In genomic region chr13:110155072-110155471, GRCh38 we compare ENCODE assay signal across 24 cellular contexts.
"Had no signal": no experiment of that assay in that cellular context is flagged by ENCODE, and none has a peak within 500 bp of the region (broad histone marks: within the 10 kb centered on the region; RNA-seq: fewer than 3 reads in every experiment).

No MANE protein-coding gene starts in this region.

- H3K4me1 Mint-ChIP-seq: activated CD4-positive, alpha-beta memory T cell treated with anti-CD3 and anti-CD28 coated beads, Interleukin-2, amount 10 ng/mL, durations not matched to agents 7 days and 5 days; activated CD8-positive, alpha-beta memory T cell treated with anti-CD3 and anti-CD28 coated beads, Interleukin-2, amount 10 ng/mL, durations not matched to agents 7 days and 5 days; natural killer cell; stimulated activated memory B cell treated with anti-CD40 and anti-IgM and Interleukin-4, amounts not matched to agents 10 μg/mL and 1 μg/mL and 100 μg/mL, for 72 hours had no signal

- H3K27ac ChIP-seq: brain microvascular endothelial cell, colonic mucosa, lower lobe of right lung, prostate gland, testis, WERI-Rb-1 had no signal

- H3K36me3 ChIP-seq: colonic mucosa, prostate gland, WERI-Rb-1 had no signal

- H3K4me1 ChIP-seq: colonic mucosa, lower lobe of right lung, prostate gland, testis had no signal

- H3K4me3 ChIP-seq: colonic mucosa, esophagus muscularis mucosa, lower lobe of right lung, prostate gland, testis had no signal

- H3K9me3 Mint-ChIP-seq: activated CD4-positive, alpha-beta memory T cell treated with anti-CD3 and anti-CD28 coated beads, Interleukin-2, amount 10 ng/mL, durations not matched to agents 7 days and 5 days; natural killer cell; stimulated activated memory B cell treated with anti-CD40 and anti-IgM and Interleukin-4, amounts not matched to agents 10 μg/mL and 1 μg/mL and 100 μg/mL, for 72 hours had no signal

- DNase-seq: activated CD4-positive, alpha-beta memory T cell treated with anti-CD3 and anti-CD28 coated beads, Interleukin-2, amount 10 ng/mL, durations not matched to agents 7 days and 5 days; activated CD4-positive, alpha-beta T cell treated with anti-CD3 and anti-CD28 coated beads for 36 hours; activated CD8-positive, alpha-beta memory T cell treated with anti-CD3 and anti-CD28 coated beads, Interleukin-2, amount 10 ng/mL, durations not matched to agents 7 days and 5 days; activated effector memory CD4-positive, alpha-beta T cell treated with anti-CD3 and anti-CD28 coated beads, Interleukin-2, amount 50 U/mL, for 16 hours; activated naive CD4-positive, alpha-beta T cell treated with anti-CD3 and anti-CD28 coated beads, Interleukin-2, amount 50 U/mL, for 16 hours; activated T-cell treated with anti-CD3 and anti-CD28 coated beads, Interleukin-2, amount 50 U/mL, for 1 hour; aorta; brain microvascular endothelial cell; central memory CD4-positive, alpha-beta T cell; colonic mucosa; effector CD4-positive, alpha-beta T cell; lower lobe of right lung; natural killer cell; nucleus accumbens; right cardiac atrium; small intestine; stimulated activated CD4-positive, alpha-beta T cell treated with anti-CD3 and anti-CD28 coated beads, Interleukin-4, amount 100 ng/mL, for 4 hours; SW 1271; T-helper 2 cell; testis; WERI-Rb-1 had no signal

- H3K4me3 Mint-ChIP-seq: activated CD4-positive, alpha-beta memory T cell treated with anti-CD3 and anti-CD28 coated beads, Interleukin-2, amount 10 ng/mL, durations not matched to agents 7 days and 5 days; activated CD4-positive, alpha-beta T cell treated with anti-CD3 and anti-CD28 coated beads for 36 hours; activated CD8-positive, alpha-beta memory T cell treated with anti-CD3 and anti-CD28 coated beads, Interleukin-2, amount 10 ng/mL, durations not matched to agents 7 days and 5 days; natural killer cell; stimulated activated memory B cell treated with anti-CD40 and anti-IgM and Interleukin-4, amounts not matched to agents 10 μg/mL and 1 μg/mL and 100 μg/mL, for 72 hours had no signal

- H3K27me3 ChIP-seq: brain microvascular endothelial cell, colonic mucosa, esophagus muscularis mucosa, testis had no signal

- ATAC-seq: activated CD8-positive, alpha-beta memory T cell treated with anti-CD3 and anti-CD28 coated beads, Interleukin-2, amount 10 ng/mL, durations not matched to agents 7 days and 5 days; lower lobe of right lung; natural killer cell; stimulated activated memory B cell treated with anti-CD40 and anti-IgM and Interleukin-4, amounts not matched to agents 10 μg/mL and 1 μg/mL and 100 μg/mL, for 72 hours had no signal

- H3K27ac Mint-ChIP-seq: activated CD4-positive, alpha-beta memory T cell treated with anti-CD3 and anti-CD28 coated beads, Interleukin-2, amount 10 ng/mL, durations not matched to agents 7 days and 5 days; activated CD4-positive, alpha-beta T cell treated with anti-CD3 and anti-CD28 coated beads for 36 hours; activated CD8-positive, alpha-beta memory T cell treated with anti-CD3 and anti-CD28 coated beads, Interleukin-2, amount 10 ng/mL, durations not matched to agents 7 days and 5 days; stimulated activated memory B cell treated with anti-CD40 and anti-IgM and Interleukin-4, amounts not matched to agents 10 μg/mL and 1 μg/mL and 100 μg/mL, for 72 hours had no signal

- H3K9me3 ChIP-seq: colonic mucosa, esophagus muscularis mucosa, lower lobe of right lung, prostate gland, testis had no signal

- H3K36me3 Mint-ChIP-seq: activated CD8-positive, alpha-beta memory T cell treated with anti-CD3 and anti-CD28 coated beads, Interleukin-2, amount 10 ng/mL, durations not matched to agents 7 days and 5 days; natural killer cell; stimulated activated memory B cell treated with anti-CD40 and anti-IgM and Interleukin-4, amounts not matched to agents 10 μg/mL and 1 μg/mL and 100 μg/mL, for 72 hours had no signal

- H3K27me3 Mint-ChIP-seq: activated CD4-positive, alpha-beta memory T cell treated with anti-CD3 and anti-CD28 coated beads, Interleukin-2, amount 10 ng/mL, durations not matched to agents 7 days and 5 days; activated CD4-positive, alpha-beta T cell treated with anti-CD3 and anti-CD28 coated beads for 36 hours had no signal
